1 cellular context compared by ENCODE assay signal in genomic region chr19:43462383-43462782, GRCh38.
TF ChIP-seq lines count a peak whose summit lies in the region.

No MANE protein-coding gene starts in this region.

TF ChIP-seq in HepG2, 621 proteins besides CTCF, POLR2A, EP300 and RAD21:
- no peak for TF ChIP-seq BHLHE40 (IDR thresholded peaks at IDR 0.05; ENCODE audit: low read length)
- peak; percentile 63 for TF ChIP-seq ZNF770 (CRISPR knock-in tag; IDR thresholded peaks at IDR 0.05)
- TF ChIP-seq MTA3 (CRISPR knock-in tag; IDR thresholded peaks at IDR 0.05), result no peak
- TF ChIP-seq PLSCR1 (CRISPR knock-in tag; IDR thresholded peaks at IDR 0.05; ENCODE audit: borderline replicate concordance), result no peak
- TF ChIP-seq DPF2 (CRISPR knock-in tag; IDR thresholded peaks at IDR 0.05; ENCODE audit: borderline replicate concordance, low read depth), result no peak
